ENCODE assay signal across 8 cellular contexts in genomic region chr5:172716796-172717313, GRCh38. TPM values are rescaled to one million over a fixed set of nuclear protein-coding genes. Genes with fewer than 3 reads are reported as not detected.
A peak's percentile ranks its signal among the peaks of the same experiment; 100 is the strongest.
DNase-seq lines count a peak whose midpoint lies in the region; ATAC-seq and TF ChIP-seq lines count a peak whose summit lies in the region.

No MANE protein-coding gene starts in this region.

- H3K27me3 Mint-ChIP-seq in activated CD4-positive, alpha-beta T cell treated with anti-CD3 and anti-CD28 coated beads for 36 hours = no peaks in the 10 kb centered on the region
- no peaks in the 10 kb centered on the region for H3K27me3 Mint-ChIP-seq in chondrocyte (ENCODE audit: low read depth)

- ATAC-seq in activated CD4-positive, alpha-beta T cell treated with anti-CD3 and anti-CD28 coated beads for 36 hours = peak; percentile 80
- ATAC-seq in left colon (peak; percentile 71), GM19328 (IDR thresholded peaks at IDR 0.05; ENCODE audit: unreplicated experiment) (no peak)

- H3K9me3 Mint-ChIP-seq in activated CD4-positive, alpha-beta T cell treated with anti-CD3 and anti-CD28 coated beads for 36 hours (ENCODE audit: low read depth) = no peaks in the 10 kb centered on the region
- no peaks in the 10 kb centered on the region for H3K9me3 Mint-ChIP-seq in chondrocyte (ENCODE audit: low read depth)

- TF ChIP-seq CTCF in chondrocyte (IDR thresholded peaks at IDR 0.05) = peak; percentile 93

- intact Hi-C loops in activated CD4-positive, alpha-beta T cell treated with anti-CD3 and anti-CD28 coated beads for 36 hours (cut with DNase I, micrococcal nuclease) = loop anchor here (1.0 to 10.0 kb wide), 8 partner anchors 55 to 428 kb away; partner anchors contain the start of genes BNIP1 (in 1 of the 2) and ERGIC1 (in 1 of the 2)
- intact Hi-C loops in left colon (cut with DNase I, micrococcal nuclease) = no loop called here

- peaks cover 10% of the 10 kb centered on the region for H3K4me1 Mint-ChIP-seq in activated CD4-positive, alpha-beta T cell treated with anti-CD3 and anti-CD28 coated beads for 36 hours
- peaks cover 20% of the 10 kb centered on the region for H3K4me1 Mint-ChIP-seq in chondrocyte (ENCODE audit: low read depth)

- CTCF ChIA-PET in activated CD4-positive, alpha-beta T cell treated with anti-CD3 and anti-CD28 coated beads for 36 hours (lab: Charles Lee) = interaction anchor here (0.6 to 2.2 kb wide), 26 partner anchors 11 to 345 kb away, joined by 3 to 42 read pairs (median 4); partner anchors contain the start of genes DUSP1 and RPL26L1

- DNase-seq in C1 segment of cervical spinal cord (lab: John Stamatoyannopoulos, UW) (peak; percentile 11 to 76 (median 62)), GOT3 (lab: John Stamatoyannopoulos, UW) (peak; percentile 53), NCI-H2196 (lab: John Stamatoyannopoulos, UW; ENCODE audit: unreplicated experiment) (peak; percentile 78), chondrocyte (ENCODE audit: low spot score) (peak; percentile 51), left colon (peak; percentile 60 to 86)
- peak; percentile 91 for DNase-seq in activated CD4-positive, alpha-beta T cell treated with anti-CD3 and anti-CD28 coated beads for 36 hours
- peak; percentile 87 for DNase-seq in stimulated activated CD4-positive, alpha-beta T cell treated with anti-CD3 and anti-CD28 coated beads, Interleukin-2, amount 100 ng/mL, for 24 hours

- POLR2A ChIA-PET in activated CD4-positive, alpha-beta T cell treated with anti-CD3 and anti-CD28 coated beads for 36 hours (lab: Charles Lee) = no interaction called here

- H3K27ac Mint-ChIP-seq in activated CD4-positive, alpha-beta T cell treated with anti-CD3 and anti-CD28 coated beads for 36 hours = no peak overlapping the region
- H3K27ac Mint-ChIP-seq in chondrocyte (ENCODE audit: unreplicated experiment) = peak overlapping the region; percentile 74

- no peaks in the 10 kb centered on the region for H3K36me3 Mint-ChIP-seq in activated CD4-positive, alpha-beta T cell treated with anti-CD3 and anti-CD28 coated beads for 36 hours (ENCODE audit: low read depth)
- H3K36me3 Mint-ChIP-seq in chondrocyte (ENCODE audit: low read depth) = no peaks in the 10 kb centered on the region

- no peak overlapping the region for H3K4me3 Mint-ChIP-seq in activated CD4-positive, alpha-beta T cell treated with anti-CD3 and anti-CD28 coated beads for 36 hours
- H3K4me3 Mint-ChIP-seq in chondrocyte (ENCODE audit: unreplicated experiment) = no peak overlapping the region

RNA-seq across cellular contexts. Expression of gene DUSP1, which starts 54.1 kb away (rescaled TPM):
- total RNA-seq in activated CD4-positive, alpha-beta T cell treated with anti-CD3 and anti-CD28 coated beads for 36 hours = 1 to 10 TPM; 6.7 to 7.4 TPM
- total RNA-seq in chondrocyte = 91.5 to 171 TPM (median 150 TPM) in 3 replicates
- 100 to 1,000 TPM; 148 to 242 TPM for total RNA-seq in left colon

Comparison
In these comparisons a context has a peak if more than half of its experiments do, and no peak if none do; other contexts are left out.
1. RNA of gene DUSP1, which starts 54.1 kb away (total RNA-seq): 148 to 242 TPM in left colon and 91.5 to 171 TPM in chondrocyte; 6.7 to 7.4 TPM in activated CD4-positive, alpha-beta T cell treated with anti-CD3 and anti-CD28 coated beads for 36 hours; every median in the first group is over 10 times any median in the second.
2. intact Hi-C loops: an anchor here in activated CD4-positive, alpha-beta T cell treated with anti-CD3 and anti-CD28 coated beads for 36 hours (1.0 to 10.0 kb wide); none called in left colon.
3. Peak in every context shown above with its lines, with median percentiles within 50 percentile points of each other: DNase-seq.